Comparison of ENCODE assay signal across 14 cellular contexts in genomic region chr10:91512458-91512857, GRCh38.
A peak's percentile ranks its signal among the peaks of the same experiment; 100 is the strongest.
DNase-seq lines count a peak whose midpoint lies in the region; ATAC-seq, FAIRE-seq and TF ChIP-seq lines count a peak whose summit lies in the region.
"Had no signal": no experiment of that assay in that cellular context is flagged by ENCODE, and none has a peak within 500 bp of the region (broad histone marks: within the 10 kb centered on the region; RNA-seq: fewer than 3 reads in every experiment).

No MANE protein-coding gene starts in this region.

- no peaks in the 10 kb centered on the region for H3K9me3 ChIP-seq in RWPE2 (ENCODE audit: severe bottlenecking)
- no peaks in the 10 kb centered on the region for H3K9me3 ChIP-seq in psoas muscle
- peaks cover 0 to 4% (median under 1%) of the 10 kb centered on the region in 4 donors for H3K9me3 ChIP-seq in esophagus muscularis mucosa

- TF ChIP-seq EP300 in esophagus muscularis mucosa (IDR thresholded peaks at IDR 0.05), result no peak

- H3K36me3 ChIP-seq in RWPE2 (ENCODE audit: low read depth), result no peaks in the 10 kb centered on the region
- peaks cover 0 to 14% of the 10 kb centered on the region in 2 donors for H3K36me3 ChIP-seq in psoas muscle (ENCODE audit: insufficient read depth in 1 of 2, low read depth in 1 of 2)
- peaks cover 0 to 4% (median 0%) of the 10 kb centered on the region in 4 donors for H3K36me3 ChIP-seq in esophagus muscularis mucosa

- H3K27ac ChIP-seq in RWPE2 (ENCODE audit: poor library complexity, severe bottlenecking) (peak overlapping the region; percentile 13), epithelial cell of prostate (peak overlapping the region; percentile 26), psoas muscle (peak overlapping the region; percentile 28), esophagus muscularis mucosa (replicated peaks in 1 of 4) (peak overlapping the region in 1 of 4 donors; percentile 26)

- ATAC-seq in RWPE2 (ENCODE audit: low read depth) (no peak), psoas muscle (no peak)

- H3K4me3 ChIP-seq in RWPE2 (ENCODE audit: severe bottlenecking) (no peak overlapping the region), psoas muscle (no peak overlapping the region), esophagus muscularis mucosa (no peak overlapping the region)

- no peak for FAIRE-seq in GM12891 (lab: Jason Lieb, UNC)
- FAIRE-seq: GM19239 had no signal

- intact Hi-C loops in psoas muscle (cut with DNase I) (no loop called here), esophagus muscularis mucosa (cut with DNase I) (loop anchor here (5.0 kb wide), 1 partner anchor 120 kb away; the partner anchor contains the start of gene PPP1R3C)

- WGBS in psoas muscle, 3 donors, result 84 to 91% (median 85%) methylated on average over 1 of the region's 1 CpG
- 81% methylated on average over 1 of the region's 1 CpG for WGBS in esophagus muscularis mucosa

- DNase-seq in GM12891 (ENCODE audit: insufficient read length, low spot score), result no peak
- no peak for DNase-seq in RWPE2 (ENCODE audit: low spot score)
- no peak for DNase-seq in epithelial cell of prostate (ENCODE audit: low read depth, low spot score)
- no peak for DNase-seq in psoas muscle
- DNase-seq in esophagus muscularis mucosa (ENCODE audit: extremely low spot score), result no peak
- DNase-seq in NAMALWA (ENCODE audit: low spot score), result no peak
- DNase-seq in NCI-H187 (lab: John Stamatoyannopoulos, UW), result no peak
- no peak for DNase-seq in EL
- DNase-seq: AML-193, NCI-H1092, NCI-H1694, NCI-H2171, NCI-H510A had no signal

- TF ChIP-seq CTCF in RWPE2 (IDR thresholded peaks at IDR 0.05; ENCODE audit: poor library complexity, severe bottlenecking), result no peak
- TF ChIP-seq CTCF in psoas muscle (IDR thresholded peaks at IDR 0.05), result no peak
- no peak for TF ChIP-seq CTCF in esophagus muscularis mucosa (IDR thresholded peaks at IDR 0.05)

- no peaks in the 10 kb centered on the region for H3K27me3 ChIP-seq in RWPE2 (ENCODE audit: insufficient read depth, poor library complexity, severe bottlenecking)
- H3K27me3 ChIP-seq in psoas muscle (ENCODE audit: insufficient read depth in 3 of 3, low read length in 2 of 3), result no peaks in the 10 kb centered on the region
- no peaks in the 10 kb centered on the region for H3K27me3 ChIP-seq in esophagus muscularis mucosa

- TF ChIP-seq POLR2A in GM12891 (IDR thresholded peaks at IDR 0.05; ENCODE audit: low read depth, low read length), result no peak
- no peak for TF ChIP-seq POLR2A in esophagus muscularis mucosa (IDR thresholded peaks at IDR 0.05; ENCODE audit: low read depth)

- H3K4me1 ChIP-seq in RWPE2 (ENCODE audit: insufficient read depth, poor library complexity, severe bottlenecking), result peaks cover 9% of the 10 kb centered on the region
- no peaks in the 10 kb centered on the region for H3K4me1 ChIP-seq in psoas muscle
- peaks cover 0 to 26% (median 13%) of the 10 kb centered on the region in 4 donors for H3K4me1 ChIP-seq in esophagus muscularis mucosa

TF ChIP-seq in GM12891, 5 proteins besides CTCF, POLR2A, EP300 and RAD21:
- TF ChIP-seq PAX5 (IDR thresholded peaks at IDR 0.05; ENCODE audit: insufficient read depth, low read length, severe bottlenecking), result no peak
- peak; percentile 59 for TF ChIP-seq SPI1 (IDR thresholded peaks at IDR 0.05; ENCODE audit: low read depth, low read length)
- no peak for TF ChIP-seq TAF1 (IDR thresholded peaks at IDR 0.05; ENCODE audit: low read depth, low read length)
